In the genomic region with DNA sequence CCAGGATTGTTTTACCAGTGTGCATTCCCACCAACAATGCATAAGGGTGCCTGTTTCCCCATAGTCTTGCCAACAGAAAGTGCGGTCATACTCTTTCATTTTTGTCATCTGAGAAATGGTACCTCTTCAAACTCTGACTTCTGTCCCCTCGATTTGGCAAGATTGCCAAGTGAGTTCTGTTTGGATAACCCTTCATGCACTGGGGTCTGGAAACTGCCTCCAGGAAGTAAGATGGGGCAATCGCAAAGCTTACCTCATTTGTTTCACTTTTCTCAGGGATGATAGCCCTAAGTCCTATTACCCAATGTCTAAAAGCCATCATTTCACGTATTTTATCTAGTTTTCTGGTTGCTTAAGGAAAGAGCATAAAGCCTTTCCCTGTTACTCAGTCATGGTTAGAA, we compare ENCODE assay signal across 20 cellular contexts. TPM values are rescaled to one million over a fixed set of nuclear protein-coding genes. Genes with fewer than 3 reads are reported as not detected.
DNase-seq lines count a peak whose midpoint lies in the region; ATAC-seq and TF ChIP-seq lines count a peak whose summit lies in the region.
"Had no signal": no experiment of that assay in that cellular context is flagged by ENCODE, and none has a peak within 500 bp of the region (broad histone marks: within the 10 kb centered on the region; RNA-seq: fewer than 3 reads in every experiment).

No MANE protein-coding gene starts in this region.

- H3K18ac ChIP-seq in trophoblast cell (ENCODE audit: low read length) = no peak overlapping the region

- no peak for TF ChIP-seq CTCF in fibroblast of villous mesenchyme (IDR thresholded peaks at IDR 0.05; ENCODE audit: insufficient read depth, low read depth, low read length)

- no peak overlapping the region for H3K4ac ChIP-seq in trophoblast cell (ENCODE audit: low read depth, low read length)

- no peak overlapping the region for H3K4me2 ChIP-seq in trophoblast cell (ENCODE audit: low read length)
- H3K4me2 ChIP-seq: KMS-11 had no signal

- no peak overlapping the region for H4K12ac ChIP-seq in trophoblast cell (ENCODE audit: low read depth, low read length)

- no peak overlapping the region for H3K23ac ChIP-seq in trophoblast cell (ENCODE audit: low read length)

- H3K36me3 ChIP-seq in trophoblast cell (ENCODE audit: control insufficient read depth in 1 of 2, insufficient read depth in 2 of 2, low read length in 2 of 2) = no peaks in the 10 kb centered on the region
- H3K36me3 ChIP-seq: Peyer's patch had no signal

- H3K4me3 ChIP-seq in fibroblast of villous mesenchyme (ENCODE audit: low read depth, low read length) (no peak overlapping the region), trophoblast cell (ENCODE audit: low read depth, low read length) (no peak overlapping the region)
- H3K4me3 ChIP-seq: Peyer's patch had no signal

- H2AK5ac ChIP-seq in trophoblast cell (ENCODE audit: low read length) = no peak overlapping the region

- WGBS in trophoblast cell (ENCODE audit: extremely low coverage, insufficient coverage, insufficient read length) = no CpG with 5 or more reads among the region's 4 CpGs

- no peaks in the 10 kb centered on the region for H3K79me1 ChIP-seq in trophoblast cell (ENCODE audit: low read length)

- no peak overlapping the region for H2BK5ac ChIP-seq in trophoblast cell (ENCODE audit: low read depth, low read length, poor library complexity)

- no peak for ATAC-seq in HG02571 (IDR thresholded peaks at IDR 0.05; ENCODE audit: unreplicated experiment)
- no peak for ATAC-seq in left cardiac atrium
- ATAC-seq: Right ventricle myocardium inferior, SK-N-SH treated with all-trans-retinoic acid at 6 μM for 48 hours had no signal

- DNase-seq in HuH-7.5 (ENCODE audit: low spot score) = peak; percentile 60
- peak; percentile 55 for DNase-seq in NOMO-1 treated with DMSO at 0.1 percent for 48 hours (lab: John Stamatoyannopoulos, UW; ENCODE audit: unreplicated experiment)
- peak; percentile 2 for DNase-seq in fibroblast of villous mesenchyme (ENCODE audit: low read depth)
- peak; percentile 3 to 67 for DNase-seq in trophoblast cell
- DNase-seq in left cardiac atrium = no peak
- DNase-seq in stimulated activated naive CD4-positive, alpha-beta T cell treated with Interleukin-2 at 50 U/mL for 16 hours (lab: John Stamatoyannopoulos, UW) = no peak
- DNase-seq: CD4-positive, CD25-positive, alpha-beta regulatory T cell; DMS53; H7; MM.1S; NCI-H1417 treated with DMSO at 0.1 percent for 48 hours; NCI-H1930; NCI-H2171; NCI-H446 treated with DMSO at 0.1 percent for 48 hours; Peyer's patch had no signal

- H3K27me3 ChIP-seq in trophoblast cell (ENCODE audit: insufficient read depth, low read length) = no peaks in the 10 kb centered on the region
- H3K27me3 ChIP-seq: Peyer's patch had no signal

- H3K9me3 ChIP-seq in trophoblast cell (ENCODE audit: insufficient read depth, low read depth, low read length) = no peaks in the 10 kb centered on the region
- H3K9me3 ChIP-seq: Peyer's patch had no signal

- H3K79me2 ChIP-seq in trophoblast cell (ENCODE audit: control insufficient read depth, insufficient read depth, low read length, poor library complexity) = no peaks in the 10 kb centered on the region

- no peak overlapping the region for H2BK12ac ChIP-seq in trophoblast cell (ENCODE audit: low read length)

- H4K91ac ChIP-seq in trophoblast cell (ENCODE audit: low read depth, low read length) = no peak overlapping the region

- H2AFZ ChIP-seq in trophoblast cell (ENCODE audit: insufficient read depth, low read length, poor library complexity) = no peak overlapping the region

- H3K27ac ChIP-seq in trophoblast cell (ENCODE audit: low read depth, low read length) = no peak overlapping the region
- H3K27ac ChIP-seq: HL-60, KMS-11, Peyer's patch had no signal

- no peaks in the 10 kb centered on the region for H3K4me1 ChIP-seq in trophoblast cell (ENCODE audit: control insufficient read depth in 1 of 2, insufficient read depth in 2 of 2, low read length in 2 of 2)

- H3K14ac ChIP-seq in trophoblast cell (ENCODE audit: low read length) = no peak overlapping the region

- H2BK120ac ChIP-seq in trophoblast cell (ENCODE audit: insufficient read depth, low read length, poor library complexity) = no peak overlapping the region

- no peak overlapping the region for H4K8ac ChIP-seq in trophoblast cell (ENCODE audit: low read depth, low read length)

- intact Hi-C loops in left cardiac atrium (cut with DNase I) = no loop called here

- H3K9ac ChIP-seq in trophoblast cell (ENCODE audit: low read length) = no peak overlapping the region
- H3K9ac ChIP-seq: KMS-11 had no signal

RNA-seq across cellular contexts. Expression of a gene that starts 28.6 kb away (rescaled TPM):
- total RNA-seq in fibroblast of villous mesenchyme = under 0.01 TPM in 1 of 2 replicates, not detected in the other
- polyA plus RNA-seq in trophoblast cell (2013) = not detected in 2 replicates
- not detected for total RNA-seq in left cardiac atrium
- total RNA-seq: CD4-positive, CD25-positive, alpha-beta regulatory T cell; H7; Right ventricle myocardium inferior had no signal
- polyA plus RNA-seq: CD4-positive, CD25-positive, alpha-beta regulatory T cell had no signal

Comparison
In these comparisons a context has a peak if more than half of its experiments do, and no peak if none do; other contexts are left out.
1. DNase-seq: peak in HuH-7.5 (single experiment), NOMO-1 treated with DMSO at 0.1 percent for 48 hours (single experiment), fibroblast of villous mesenchyme (single experiment) and trophoblast cell (2 of 2); none in left cardiac atrium (single experiment) and stimulated activated naive CD4-positive, alpha-beta T cell treated with Interleukin-2 at 50 U/mL for 16 hours (single experiment).